ENCODE assay signal across 20 cellular contexts in the genomic region with DNA sequence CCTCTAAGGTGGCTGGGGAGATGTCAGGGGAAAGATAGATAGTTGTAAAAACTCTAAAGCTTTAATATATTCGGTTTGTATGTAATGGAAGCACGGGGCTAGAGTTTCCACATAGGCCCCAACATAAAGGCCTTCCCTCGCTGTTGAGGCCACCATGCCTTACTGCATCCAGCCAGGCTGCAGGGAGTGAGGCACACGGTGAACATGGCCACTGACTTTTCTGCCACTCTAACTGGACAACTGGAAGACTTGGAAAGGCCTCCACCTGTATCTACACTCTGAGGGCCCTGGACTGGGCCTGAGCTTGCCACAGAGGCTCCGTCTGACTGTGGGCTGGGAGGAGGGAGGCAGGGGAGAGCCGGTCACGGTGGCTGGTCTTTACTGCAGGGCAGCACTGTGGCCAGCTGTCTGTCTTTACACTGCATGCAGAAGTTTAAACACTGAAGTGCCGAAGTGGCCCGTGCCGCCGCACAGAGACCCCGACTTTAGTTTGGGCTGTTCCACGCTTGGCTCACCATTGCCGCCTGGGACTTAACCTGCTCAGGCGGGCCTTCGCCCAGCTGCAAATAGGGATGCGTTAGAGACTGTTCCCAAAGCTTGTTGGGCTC.
DNase-seq lines count a peak whose midpoint lies in the region; TF ChIP-seq lines count a peak whose summit lies in the region.
"Had no signal": no experiment of that assay in that cellular context is flagged by ENCODE, and none has a peak within 500 bp of the region (broad histone marks: within the 10 kb centered on the region; RNA-seq: fewer than 3 reads in every experiment).

No MANE protein-coding gene starts in this region.

- H2AFZ ChIP-seq in smooth muscle cell (ENCODE audit: low read depth) = no peak overlapping the region

- H3K4me1 Mint-ChIP-seq in activated CD4-positive, alpha-beta T cell treated with anti-CD3 and anti-CD28 coated beads, Interleukin-2, amount 10 ng/mL, durations not matched to agents 24 days and 14 days = peaks cover 20% of the 10 kb centered on the region

- H3K27ac ChIP-seq in BLaER1 (peak overlapping the region; percentile 83), smooth muscle cell (ENCODE audit: low read depth) (no peak overlapping the region)
- H3K27ac ChIP-seq: pancreas, SK-N-MC, WERI-Rb-1 had no signal

- H3K4me3 ChIP-seq in BLaER1 (0 out of 2 replicates have a peak overlapping the region, but pooled peaks have one; percentile 16), smooth muscle cell (no peak overlapping the region)
- H3K4me3 ChIP-seq: pancreas, SK-N-MC had no signal

- CTCF ChIA-PET in HEK293T (lab: Yijun Ruan, JAX) = no interaction called here

- WGBS in smooth muscle cell (ENCODE audit: low lambda C conversion rate) = 95% methylated on average over 17 of the region's 17 CpGs

- POLR2A ChIA-PET in HEK293T (lab: Yijun Ruan, JAX) = no interaction called here

- H3K9me3 Mint-ChIP-seq in activated CD4-positive, alpha-beta T cell treated with anti-CD3 and anti-CD28 coated beads, Interleukin-2, amount 10 ng/mL, durations not matched to agents 24 days and 14 days = no peaks in the 10 kb centered on the region
- H3K9me3 Mint-ChIP-seq: naive B cell had no signal

- H3K4me1 ChIP-seq in BLaER1 (peaks cover 100% of the 10 kb centered on the region), smooth muscle cell (ENCODE audit: low read depth) (no peaks in the 10 kb centered on the region)

- no peak for DNase-seq in activated CD4-positive, alpha-beta T cell treated with anti-CD3 and anti-CD28 coated beads, Interleukin-2, amount 10 ng/mL, durations not matched to agents 24 days and 14 days
- DNase-seq in activated CD4-positive, alpha-beta T cell treated with anti-CD3 and anti-CD28 coated beads for 48 hours = no peak
- DNase-seq in ecto neural progenitor cell (ENCODE audit: low spot score) (peak; percentile 31), posterior vena cava (ENCODE audit: low spot score) (peak; percentile 78), hypothalamus (lab: John Stamatoyannopoulos, UW) (no peak), HEK293T (ENCODE audit: extremely low spot score) (no peak), smooth muscle cell (lab: John Stamatoyannopoulos, UW; ENCODE audit: unreplicated experiment) (no peak)
- DNase-seq: 8988T; activated gamma-delta T cell treated with Interleukin-2 at 50 U/mL for 16 hours; COR-L47; foreskin melanocyte; naive B cell; NCI-H1436; NCI-H510A treated with DMSO at 0.1 percent for 48 hours; stimulated activated CD4-positive, alpha-beta T cell treated with anti-CD3 and anti-CD28 coated beads, Interleukin-2, amount 100 ng/mL, for 24 hours; WERI-Rb-1 had no signal

- H4K20me1 ChIP-seq in BLaER1 (no peaks in the 10 kb centered on the region), smooth muscle cell (ENCODE audit: low read depth) (peaks cover 8% of the 10 kb centered on the region)

- H3K27me3 Mint-ChIP-seq in activated CD4-positive, alpha-beta T cell treated with anti-CD3 and anti-CD28 coated beads, Interleukin-2, amount 10 ng/mL, durations not matched to agents 24 days and 14 days = no peaks in the 10 kb centered on the region
- H3K27me3 Mint-ChIP-seq: B cell, naive B cell had no signal

- H3K4me3 Mint-ChIP-seq in activated CD4-positive, alpha-beta T cell treated with anti-CD3 and anti-CD28 coated beads, Interleukin-2, amount 10 ng/mL, durations not matched to agents 24 days and 14 days = no peak overlapping the region
- H3K4me3 Mint-ChIP-seq: B cell had no signal

- no peaks in the 10 kb centered on the region for H3K9me3 ChIP-seq in BLaER1
- no peaks in the 10 kb centered on the region for H3K9me3 ChIP-seq in smooth muscle cell (replicated peaks; ENCODE audit: low read depth)
- H3K9me3 ChIP-seq: pancreas had no signal

- peak overlapping the region; percentile 60 for H3K9ac ChIP-seq in BLaER1
- H3K9ac ChIP-seq in smooth muscle cell (ENCODE audit: low read depth) = no peak overlapping the region

- no peak for TF ChIP-seq CTCF in smooth muscle cell (IDR thresholded peaks at IDR 0.05; ENCODE audit: borderline replicate concordance, insufficient read depth, poor library complexity, severe bottlenecking)

- no peaks in the 10 kb centered on the region for H3K79me2 ChIP-seq in smooth muscle cell (ENCODE audit: low read depth)

- H3K4me2 ChIP-seq in BLaER1 (peak overlapping the region; percentile 86), smooth muscle cell (no peak overlapping the region)

- peaks cover 25% of the 10 kb centered on the region for H3K36me3 ChIP-seq in BLaER1
- no peaks in the 10 kb centered on the region for H3K36me3 ChIP-seq in smooth muscle cell (ENCODE audit: low read depth)

- intact Hi-C loops in activated CD4-positive, alpha-beta T cell treated with anti-CD3 and anti-CD28 coated beads, Interleukin-2, amount 10 ng/mL, durations not matched to agents 24 days and 14 days (cut with micrococcal nuclease) = no loop called here
- intact Hi-C loops in posterior vena cava (cut with DNase I) = no loop called here

- no peaks in the 10 kb centered on the region for H3K27me3 ChIP-seq in BLaER1
- no peaks in the 10 kb centered on the region for H3K27me3 ChIP-seq in smooth muscle cell (ENCODE audit: low read depth)
- H3K27me3 ChIP-seq: pancreas had no signal

- H3K27ac Mint-ChIP-seq in activated CD4-positive, alpha-beta T cell treated with anti-CD3 and anti-CD28 coated beads, Interleukin-2, amount 10 ng/mL, durations not matched to agents 24 days and 14 days = peak overlapping the region; percentile 58

- peaks cover 53% of the 10 kb centered on the region for H3K36me3 Mint-ChIP-seq in activated CD4-positive, alpha-beta T cell treated with anti-CD3 and anti-CD28 coated beads, Interleukin-2, amount 10 ng/mL, durations not matched to agents 24 days and 14 days (ENCODE audit: low read depth)
- H3K36me3 Mint-ChIP-seq: naive B cell had no signal

- no peaks in the 10 kb centered on the region for H3F3A ChIP-seq in smooth muscle cell (ENCODE audit: low read depth)

TF ChIP-seq in HEK293T, 16 proteins besides CTCF, POLR2A, EP300 and RAD21:
- no peak for TF ChIP-seq TARDBP (IDR thresholded peaks at IDR 0.05)
- TF ChIP-seq CTBP1 (IDR thresholded peaks at IDR 0.05; ENCODE audit: borderline replicate concordance) = no peak
- TF ChIP-seq NFRKB (IDR thresholded peaks at IDR 0.05) = no peak
- no peak for TF ChIP-seq SUZ12 (IDR thresholded peaks at IDR 0.05)
- no peak for TF ChIP-seq SP1 (IDR thresholded peaks at IDR 0.05)
- TF ChIP-seq LEF1 (IDR thresholded peaks at IDR 0.05; ENCODE audit: borderline replicate concordance) = no peak
- TF ChIP-seq FOXK2 (IDR thresholded peaks at IDR 0.05) = no peak
- TF ChIP-seq HDGF (IDR thresholded peaks at IDR 0.05; ENCODE audit: borderline replicate concordance) = no peak
- TF ChIP-seq, protein P1, sequence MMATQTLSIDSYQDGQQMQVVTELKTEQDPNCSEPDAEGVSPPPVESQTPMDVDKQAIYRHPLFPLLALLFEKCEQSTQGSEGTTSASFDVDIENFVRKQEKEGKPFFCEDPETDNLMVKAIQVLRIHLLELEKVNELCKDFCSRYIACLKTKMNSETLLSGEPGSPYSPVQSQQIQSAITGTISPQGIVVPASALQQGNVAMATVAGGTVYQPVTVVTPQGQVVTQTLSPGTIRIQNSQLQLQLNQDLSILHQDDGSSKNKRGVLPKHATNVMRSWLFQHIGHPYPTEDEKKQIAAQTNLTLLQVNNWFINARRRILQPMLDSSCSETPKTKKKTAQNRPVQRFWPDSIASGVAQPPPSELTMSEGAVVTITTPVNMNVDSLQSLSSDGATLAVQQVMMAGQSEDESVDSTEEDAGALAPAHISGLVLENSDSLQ (IDR thresholded peaks at IDR 0.05) = no peak
- no peak for TF ChIP-seq ELF4 (IDR thresholded peaks at IDR 0.05)
- TF ChIP-seq BHLHE40 (IDR thresholded peaks at IDR 0.05; ENCODE audit: borderline replicate concordance) = no peak
- TF ChIP-seq FOXA1 (IDR thresholded peaks at IDR 0.05) = no peak
- TF ChIP-seq ZNF384 (IDR thresholded peaks at IDR 0.05) = no peak
- TF ChIP-seq ARNT (IDR thresholded peaks at IDR 0.05) = no peak
- no peak for TF ChIP-seq FOXM1 (IDR thresholded peaks at IDR 0.05; ENCODE audit: borderline replicate concordance)
- TF ChIP-seq L3MBTL2 (conservative IDR thresholded peaks at IDR 0.05) = no peak

Comparison
In these comparisons a context has a peak if more than half of its experiments do, and no peak if none do; other contexts are left out.
1. DNase-seq: peak in ecto neural progenitor cell (single experiment) and posterior vena cava (single experiment); none in activated CD4-positive, alpha-beta T cell treated with anti-CD3 and anti-CD28 coated beads, Interleukin-2, amount 10 ng/mL, durations not matched to agents 24 days and 14 days (single experiment), activated CD4-positive, alpha-beta T cell treated with anti-CD3 and anti-CD28 coated beads for 48 hours (single experiment), hypothalamus (0 of 51), HEK293T (single experiment) and smooth muscle cell (single experiment).